12 cellular contexts compared by ENCODE assay signal in genomic region chr3:150739200-150739863, GRCh38. TPM values are rescaled to one million over a fixed set of nuclear protein-coding genes. Genes with fewer than 3 reads are reported as not detected.
A peak's percentile ranks its signal among the peaks of the same experiment; 100 is the strongest.
DNase-seq lines count a peak whose midpoint lies in the region; ATAC-seq and TF ChIP-seq lines count a peak whose summit lies in the region.
"Had no signal": no experiment of that assay in that cellular context is flagged by ENCODE, and none has a peak within 500 bp of the region (broad histone marks: within the 10 kb centered on the region; RNA-seq: fewer than 3 reads in every experiment).

No MANE protein-coding gene starts in this region.

- no peak overlapping the region for H3K4me3 ChIP-seq in HEK293 (ENCODE audit: low read depth, low read length)
- H3K4me3 ChIP-seq in SK-N-MC: peak overlapping the region; percentile 55
- no peak overlapping the region for H3K4me3 ChIP-seq in naive thymus-derived CD4-positive, alpha-beta T cell (ENCODE audit: low read length)
- H3K4me3 ChIP-seq: transverse colon had no signal

- peak overlapping the region; percentile 12 for H3K9ac ChIP-seq in SK-N-MC (ENCODE audit: insufficient read length)

- peak; percentile 83 for DNase-seq in SK-N-MC (ENCODE audit: low read depth, low spot score)
- no peak for DNase-seq in naive thymus-derived CD4-positive, alpha-beta T cell
- DNase-seq in G401 (ENCODE audit: low spot score): no peak
- DNase-seq in activated CD4-positive, alpha-beta T cell treated with anti-CD3 and anti-CD28 coated beads for 1 hour: no peak
- DNase-seq in NK-92 treated with Interleukin-12 subunit alpha and Interleukin-12 subunit beta, amount 100 ng/mL, for 24 hours (lab: John Stamatoyannopoulos, UW): no peak
- DNase-seq: GOT3; IMR-90; naive thymus-derived CD8-positive, alpha-beta T cell; transverse colon had no signal

- TF ChIP-seq CTCF in HEK293 (tag by site-specific recombination; IDR thresholded peaks at IDR 0.05): no peak

- peaks cover 20 to 68% (median 50%) of the 10 kb centered on the region in 7 donors for H3K4me1 Mint-ChIP-seq in naive thymus-derived CD4-positive, alpha-beta T cell

- POLR2A ChIA-PET in HEK293 (lab: Yijun Ruan, JAX): no interaction called here
- POLR2A ChIA-PET in naive thymus-derived CD4-positive, alpha-beta T cell (lab: Charles Lee): interaction anchor here (0.9 kb wide), 1 partner anchor 24 kb away, joined by 3 read pairs; no protein-coding TSS in a partner anchor

- CTCF ChIA-PET in HEK293 (lab: Yijun Ruan, JAX): no interaction called here
- CTCF ChIA-PET in naive thymus-derived CD4-positive, alpha-beta T cell (lab: Charles Lee): no interaction called here

- H3K36me3 Mint-ChIP-seq in naive thymus-derived CD4-positive, alpha-beta T cell: peaks cover 6 to 23% (median 16%) of the 10 kb centered on the region in 5 donors

- peak overlapping the region in 8 of 9 donors; percentile 21 to 90 (median 55) for H3K27ac Mint-ChIP-seq in naive thymus-derived CD4-positive, alpha-beta T cell

- H3K36me3 ChIP-seq in HEK293 (ENCODE audit: control insufficient read depth in 2 of 2, insufficient read depth in 1 of 2, low read length in 2 of 2): peaks cover 0 to 10% of the 10 kb centered on the region in 2 experiments; a peak in 1 of 3 replicates
- peaks cover 21% of the 10 kb centered on the region for H3K36me3 ChIP-seq in SK-N-MC (ENCODE audit: insufficient read depth, low read length)
- H3K36me3 ChIP-seq in naive thymus-derived CD4-positive, alpha-beta T cell (ENCODE audit: control insufficient read depth in 2 of 3, insufficient read depth in 3 of 3, low read length in 3 of 3): peaks cover 0 to 15% (median 0%) of the 10 kb centered on the region in 3 experiments

- H3K9me3 ChIP-seq in HEK293 (ENCODE audit: control insufficient read depth, insufficient read depth, low read depth, low read length) (no peaks in the 10 kb centered on the region), SK-N-MC (ENCODE audit: low read depth, low read length) (no peaks in the 10 kb centered on the region)
- no peaks in the 10 kb centered on the region for H3K9me3 ChIP-seq in naive thymus-derived CD4-positive, alpha-beta T cell (ENCODE audit: control insufficient read depth in 2 of 3, low read length in 3 of 3)
- H3K9me3 ChIP-seq: transverse colon had no signal

- H3K27ac ChIP-seq in HEK293 (ENCODE audit: extremely low read depth, low read depth, low read length) (no peak overlapping the region), SK-N-MC (peak overlapping the region; percentile 83)
- H3K27ac ChIP-seq in naive thymus-derived CD4-positive, alpha-beta T cell (ENCODE audit: low read depth, low read length): no peak overlapping the region
- H3K27ac ChIP-seq: transverse colon had no signal

- H3K9me3 Mint-ChIP-seq in naive thymus-derived CD4-positive, alpha-beta T cell: no peaks in the 10 kb centered on the region
- H3K9me3 Mint-ChIP-seq: naive thymus-derived CD8-positive, alpha-beta T cell had no signal

- in situ Hi-C loops in G401 (cut with HindIII; ENCODE audit: low sequenced_read_pairs): no loop called here

- H3K27me3 Mint-ChIP-seq in naive thymus-derived CD4-positive, alpha-beta T cell: no peaks in the 10 kb centered on the region
- H3K27me3 Mint-ChIP-seq: naive thymus-derived CD8-positive, alpha-beta T cell had no signal

- H3K4me3 Mint-ChIP-seq in naive thymus-derived CD4-positive, alpha-beta T cell: peak overlapping the region in 3 of 10 donors; percentile 5 to 73 (median 22)

- H3K4me1 ChIP-seq in HEK293 (ENCODE audit: control insufficient read depth, insufficient read depth, low read length): no peaks in the 10 kb centered on the region
- peaks cover 0 to 5% of the 10 kb centered on the region in 2 donors for H3K4me1 ChIP-seq in naive thymus-derived CD4-positive, alpha-beta T cell (ENCODE audit: control insufficient read depth in 2 of 2, insufficient read depth in 2 of 2, low read length in 2 of 2)

- peak; percentile 44 for ATAC-seq in GM18868 (IDR thresholded peaks at IDR 0.05; ENCODE audit: unreplicated experiment)
- peak; percentile 2 for ATAC-seq in naive thymus-derived CD4-positive, alpha-beta T cell

- no peaks in the 10 kb centered on the region for H3K27me3 ChIP-seq in naive thymus-derived CD4-positive, alpha-beta T cell (ENCODE audit: control insufficient read depth in 2 of 2, insufficient read depth in 2 of 2, low read length in 2 of 2)
- H3K27me3 ChIP-seq: transverse colon had no signal

- intact Hi-C loops in naive thymus-derived CD4-positive, alpha-beta T cell (cut with micrococcal nuclease): loop anchor here in 1 of 2 donors (1.0 to 2.0 kb wide), 2 partner anchors 17 to 21 kb away; no protein-coding TSS in a partner anchor

TF ChIP-seq in HEK293, 187 proteins besides CTCF, POLR2A, EP300 and RAD21:
- TF ChIP-seq ZNF362 (tag by site-specific recombination; IDR thresholded peaks at IDR 0.05) (0 out of 2 replicates have a peak, but pooled peaks have one; percentile 33), ZSCAN5A (tag by site-specific recombination; IDR thresholded peaks at IDR 0.05) (no peak), ZNF146 (tag by site-specific recombination; IDR thresholded peaks at IDR 0.05) (no peak)

RNA-seq across cellular contexts. Expression of gene SIAH2, which starts 23.6 kb away (rescaled TPM):
- 10 to 100 TPM; 19.8 to 39.2 (median 31.0) TPM for total RNA-seq in naive thymus-derived CD4-positive, alpha-beta T cell
- polyA plus RNA-seq in naive thymus-derived CD4-positive, alpha-beta T cell: 10 to 100 TPM; 13.9 to 23.1 TPM
- 20.7 and 36.6 TPM in 2 replicates for total RNA-seq in G401 (2014; rRNA removed; shearing (Covaris generic))

RNA-seq across cellular contexts. Expression of gene ERICH6, which starts 35.6 kb away (rescaled TPM):
- total RNA-seq in naive thymus-derived CD4-positive, alpha-beta T cell: 1 to 10 TPM in 1 of 5 experiments, under 1 TPM in 4; 0.24 to 1.4 (median 0.53) TPM
- not detected for polyA plus RNA-seq in naive thymus-derived CD4-positive, alpha-beta T cell
- total RNA-seq in G401 (2014; rRNA removed; shearing (Covaris generic)): not detected in 2 replicates
- total RNA-seq: naive thymus-derived CD8-positive, alpha-beta T cell; NCI-H460; transverse colon had no signal
- polyA plus RNA-seq: IMR-90 had no signal
